In genomic region chr4:104747635-104748034, GRCh38 we compare ENCODE assay signal across 21 cellular contexts.
A peak's percentile ranks its signal among the peaks of the same experiment; 100 is the strongest.
DNase-seq lines count a peak whose midpoint lies in the region; ATAC-seq, FAIRE-seq and TF ChIP-seq lines count a peak whose summit lies in the region.
"Had no signal": no experiment of that assay in that cellular context is flagged by ENCODE, and none has a peak within 500 bp of the region (broad histone marks: within the 10 kb centered on the region; RNA-seq: fewer than 3 reads in every experiment).

No MANE protein-coding gene starts in this region.

- no peak for TF ChIP-seq RAD21 in HepG2 (CRISPR knock-in tag; IDR thresholded peaks at IDR 0.05)

- H3K4me1 ChIP-seq in astrocyte (ENCODE audit: insufficient read depth, low read length) = peaks cover 7% of the 10 kb centered on the region
- no peaks in the 10 kb centered on the region for H3K4me1 ChIP-seq in HepG2 (ENCODE audit: insufficient read depth, low read length)
- peaks cover 0 to 8% (median 0%) of the 10 kb centered on the region in 4 donors for H3K4me1 ChIP-seq in tibial artery
- H3K4me1 ChIP-seq: A549, HAP-1 had no signal

- no peaks in the 10 kb centered on the region for H3K36me3 ChIP-seq in astrocyte (ENCODE audit: insufficient read depth, low read length)
- H3K36me3 ChIP-seq in HepG2 (replicated peaks in 1 of 2; ENCODE audit: control insufficient read depth in 1 of 2, insufficient read depth in 2 of 2, low read length in 2 of 2) = no peaks in the 10 kb centered on the region
- H3K36me3 ChIP-seq in tibial artery = no peaks in the 10 kb centered on the region
- no peaks in the 10 kb centered on the region for H3K36me3 ChIP-seq in WERI-Rb-1
- H3K36me3 ChIP-seq: HAP-1, MG63 had no signal

- no peak overlapping the region for H2AFZ ChIP-seq in astrocyte (ENCODE audit: low read depth, low read length)
- H2AFZ ChIP-seq in HepG2 (ENCODE audit: low read length) = no peak overlapping the region

- peak; percentile 9 for DNase-seq in Daoy (ENCODE audit: low read depth)
- DNase-seq in HT1080 (ENCODE audit: low read depth) = peak; percentile 32
- DNase-seq in astrocyte (ENCODE audit: low read depth) = peak; percentile 20
- DNase-seq in HepG2 (ENCODE audit: low spot score) = peak; percentile 12
- DNase-seq in tibial artery = no peak
- no peak for DNase-seq in WERI-Rb-1
- no peak for DNase-seq in activated naive CD4-positive, alpha-beta T cell treated with anti-CD3 and anti-CD28 coated beads, Interleukin-2, amount 50 U/mL, for 16 hours
- no peak for DNase-seq in mesothelial cell of epicardium (ENCODE audit: low spot score in 2 of 2, unreplicated experiment in 2 of 2)
- DNase-seq: DMS 273 treated with DMSO at 0.1 percent for 48 hours, EL, MG63, NCI-H1092 treated with DMSO at 0.1 percent for 48 hours, NCI-H226, NCI-H524 treated with DMSO at 0.1 percent for 48 hours, SHP77, SK-N-SH had no signal

- no TSS peak for BruUV-seq in HepG2 (replicated peaks; lab: Mats Ljungman, UMichigan)

- FAIRE-seq in astrocyte (lab: Jason Lieb, UNC) = no peak
- FAIRE-seq in HepG2 (lab: Jason Lieb, UNC) = no peak
- FAIRE-seq: A549, RCC 7860 had no signal

- H4K20me1 ChIP-seq in astrocyte (ENCODE audit: insufficient read depth, low read length) (no peaks in the 10 kb centered on the region), HepG2 (ENCODE audit: insufficient read depth, low read length) (no peaks in the 10 kb centered on the region)

- H3K27me3 Mint-ChIP-seq in astrocyte (ENCODE audit: low read depth, unreplicated experiment) = no peaks in the 10 kb centered on the region
- H3K27me3 Mint-ChIP-seq in mesothelial cell of epicardium (ENCODE audit: low read depth) = peaks cover 4% of the 10 kb centered on the region

- H3K9me3 Mint-ChIP-seq in astrocyte (ENCODE audit: unreplicated experiment) (no peaks in the 10 kb centered on the region), mesothelial cell of epicardium (no peaks in the 10 kb centered on the region)

- no peak overlapping the region for H3K4me3 Mint-ChIP-seq in astrocyte (ENCODE audit: unreplicated experiment)
- H3K4me3 Mint-ChIP-seq in mesothelial cell of epicardium = no peak overlapping the region

- H3K27ac Mint-ChIP-seq in astrocyte (ENCODE audit: unreplicated experiment) (no peak overlapping the region), mesothelial cell of epicardium (no peak overlapping the region)

- H3K4me3 ChIP-seq in astrocyte (ENCODE audit: insufficient read depth, low read depth, low read length) (no peak overlapping the region), HepG2 (replicated peaks in 1 of 3; ENCODE audit: insufficient read depth in 1 of 3, low read depth in 2 of 3, low read length in 3 of 3) (no peak overlapping the region), tibial artery (no peak overlapping the region), WERI-Rb-1 (ENCODE audit: low read depth, low read length) (no peak overlapping the region)
- H3K4me3 ChIP-seq: A549, HAP-1, MG63 had no signal

- TF ChIP-seq POLR2A in HepG2 (IDR thresholded peaks at IDR 0.05; ENCODE audit: insufficient read depth in 1 of 2, low read depth in 2 of 2, low read length in 2 of 2) = no peak

- H3K4me1 Mint-ChIP-seq in astrocyte (ENCODE audit: low read depth, unreplicated experiment) (no peaks in the 10 kb centered on the region), mesothelial cell of epicardium (no peaks in the 10 kb centered on the region)

- intact Hi-C loops in HepG2 (cut with micrococcal nuclease; ENCODE audit: unreplicated experiment) = no loop called here
- intact Hi-C loops in tibial artery (cut with DNase I; ENCODE audit: low total_unique reads) = no loop called here

- in situ Hi-C loops in HepG2 (cut with HindIII; ENCODE audit: extremely low pct_ligation_motif_present, low pct_unique_long_range_greater_than_20kb) = no loop called here

- TF ChIP-seq EP300 in HepG2 (IDR thresholded peaks at IDR 0.05; ENCODE audit: low read depth in 2 of 2, low read length in 2 of 2) = no peak
- TF ChIP-seq EP300 in HepG2 (CRISPR knock-in tag; IDR thresholded peaks at IDR 0.05; ENCODE audit: borderline replicate concordance) = no peak

- H3K27me3 ChIP-seq in astrocyte (ENCODE audit: insufficient read depth, low read length) (no peaks in the 10 kb centered on the region), HepG2 (ENCODE audit: control insufficient read depth in 1 of 2, insufficient read depth in 2 of 2, low read length in 2 of 2) (no peaks in the 10 kb centered on the region), tibial artery (no peaks in the 10 kb centered on the region), WERI-Rb-1 (ENCODE audit: insufficient read depth, low read depth, severe bottlenecking) (no peaks in the 10 kb centered on the region)
- H3K27me3 ChIP-seq: MG63 had no signal

- WGBS in HepG2 (ENCODE audit: low lambda C conversion rate) = 0% methylated on average over 1 of the region's 1 CpG

- no peaks in the 10 kb centered on the region for H3K9me3 ChIP-seq in astrocyte (ENCODE audit: insufficient read depth, low read depth, low read length)
- no peaks in the 10 kb centered on the region for H3K9me3 ChIP-seq in HepG2 (ENCODE audit: low read length)
- no peaks in the 10 kb centered on the region for H3K9me3 ChIP-seq in tibial artery
- H3K9me3 ChIP-seq in WERI-Rb-1 (ENCODE audit: severe bottlenecking) = no peaks in the 10 kb centered on the region
- H3K9me3 ChIP-seq: A549, HAP-1, MG63, SK-N-SH had no signal

- POLR2A ChIA-PET in HepG2 (lab: Yijun Ruan, JAX) = no interaction called here

- no peak for ATAC-seq in HepG2
- ATAC-seq: A549 had no signal

- H3K9ac ChIP-seq in astrocyte (ENCODE audit: low read length) (no peak overlapping the region), HepG2 (ENCODE audit: insufficient read depth, low read depth, low read length) (no peak overlapping the region)
- H3K9ac ChIP-seq: KMS-11, SK-N-SH had no signal

- CTCF ChIA-PET in HepG2 (lab: Yijun Ruan, JAX; ENCODE audit: low intra/inter-chr PET ratio, low total read pairs) = no interaction called here

- H3K27ac ChIP-seq in astrocyte (ENCODE audit: low read depth, low read length) = no peak overlapping the region
- H3K27ac ChIP-seq in HepG2 (ENCODE audit: extremely low read length, insufficient read depth, low read length) = no peak overlapping the region
- H3K27ac ChIP-seq in tibial artery = no peak overlapping the region
- no peak overlapping the region for H3K27ac ChIP-seq in WERI-Rb-1
- H3K27ac ChIP-seq: A549, C4-2B, KMS-11 had no signal

- H3K36me3 Mint-ChIP-seq in astrocyte (ENCODE audit: low read depth, unreplicated experiment) (no peaks in the 10 kb centered on the region), mesothelial cell of epicardium (no peaks in the 10 kb centered on the region)

- H3K4me2 ChIP-seq in astrocyte (ENCODE audit: low read length) = no peak overlapping the region
- H3K4me2 ChIP-seq in HepG2 (ENCODE audit: low read depth, low read length) = no peak overlapping the region
- H3K4me2 ChIP-seq: A549, KMS-11, SK-N-SH had no signal

- no peaks in the 10 kb centered on the region for H3K79me2 ChIP-seq in astrocyte (ENCODE audit: insufficient read depth, low read length)
- H3K79me2 ChIP-seq in HepG2 (ENCODE audit: insufficient read depth, low read length) = no peaks in the 10 kb centered on the region

- TF ChIP-seq CTCF in astrocyte (IDR thresholded peaks at IDR 0.05; ENCODE audit: insufficient read depth, low read depth, low read length) (no peak), HepG2 (CRISPR knock-in tag; IDR thresholded peaks at IDR 0.05) (no peak), tibial artery (IDR thresholded peaks at IDR 0.05) (no peak), WERI-Rb-1 (IDR thresholded peaks at IDR 0.05; ENCODE audit: low read depth, low read length) (no peak), mesothelial cell of epicardium (IDR thresholded peaks at IDR 0.05; ENCODE audit: unreplicated experiment) (no peak)

TF ChIP-seq in HepG2, 621 proteins besides CTCF, POLR2A, EP300 and RAD21:
- peak; percentile 59 for TF ChIP-seq FOSL2 (CRISPR knock-in tag; IDR thresholded peaks at IDR 0.05)
- TF ChIP-seq RARA (CRISPR knock-in tag; IDR thresholded peaks at IDR 0.05) = peak; percentile 76
- no peak for TF ChIP-seq SRSF1 (optimal IDR thresholded peaks at IDR 0.05; ENCODE audit: low read depth, low read length)
- TF ChIP-seq LBX2 (CRISPR knock-in tag; IDR thresholded peaks at IDR 0.05; ENCODE audit: borderline replicate concordance) = no peak
- TF ChIP-seq GZF1 (CRISPR knock-in tag; IDR thresholded peaks at IDR 0.05) = no peak
- no peak for TF ChIP-seq ZNF790 (CRISPR knock-in tag; IDR thresholded peaks at IDR 0.05; ENCODE audit: borderline replicate concordance)
TF ChIP-seq in HepG2: peak in this region for 2.

Comparison
In these comparisons a context has a peak if more than half of its experiments do, and no peak if none do; other contexts are left out.
1. DNase-seq: peak in Daoy (single experiment), HT1080 (single experiment), astrocyte (single experiment) and HepG2 (single experiment); none in tibial artery (0 of 2), WERI-Rb-1 (single experiment), activated naive CD4-positive, alpha-beta T cell treated with anti-CD3 and anti-CD28 coated beads, Interleukin-2, amount 50 U/mL, for 16 hours (single experiment) and mesothelial cell of epicardium (0 of 2).